Comparison of ENCODE assay signal across 15 cellular contexts in genomic region chr17:2950846-2951245, GRCh38.
A peak's percentile ranks its signal among the peaks of the same experiment; 100 is the strongest.
DNase-seq lines count a peak whose midpoint lies in the region; ATAC-seq, FAIRE-seq and TF ChIP-seq lines count a peak whose summit lies in the region.
"Had no signal": no experiment of that assay in that cellular context is flagged by ENCODE, and none has a peak within 500 bp of the region (broad histone marks: within the 10 kb centered on the region; RNA-seq: fewer than 3 reads in every experiment).

No MANE protein-coding gene starts in this region.

- H3K4me1 Mint-ChIP-seq in immature natural killer cell, result peaks cover 78 to 90% of the 10 kb centered on the region in 2 donors

- H3K36me3 Mint-ChIP-seq in immature natural killer cell, result no peaks in the 10 kb centered on the region

- FAIRE-seq in pancreas (lab: Jason Lieb, UNC), result no peak
- FAIRE-seq: GM12892 had no signal

- H3K9me3 Mint-ChIP-seq in immature natural killer cell, result no peaks in the 10 kb centered on the region

- WGBS in pancreas, 2 donors, result 89 to 96% methylated on average over 10 of the region's 10 CpGs

- intact Hi-C loops in pancreas (cut with DNase I), result no loop called here

- H3K9me3 ChIP-seq in RWPE2 (ENCODE audit: severe bottlenecking) (no peaks in the 10 kb centered on the region), pancreas (no peaks in the 10 kb centered on the region)

- H3K27ac ChIP-seq in C4-2B (peak overlapping the region; percentile 79), RWPE2 (ENCODE audit: poor library complexity, severe bottlenecking) (peak overlapping the region; percentile 93), pancreas (no peak overlapping the region)

- TF ChIP-seq CTCF in C4-2B (conservative IDR thresholded peaks at IDR 0.05) (no peak), RWPE2 (IDR thresholded peaks at IDR 0.05; ENCODE audit: poor library complexity, severe bottlenecking) (no peak), pancreas (IDR thresholded peaks at IDR 0.05) (no peak)

- H3K27me3 ChIP-seq in RWPE2 (ENCODE audit: insufficient read depth, poor library complexity, severe bottlenecking), result no peaks in the 10 kb centered on the region
- H3K27me3 ChIP-seq in pancreas, result no peaks in the 10 kb centered on the region

- peak overlapping the region in 4 of 6 donors; percentile 20 to 62 (median 46) for H3K27ac Mint-ChIP-seq in immature natural killer cell

- H3K4me1 ChIP-seq in RWPE2 (ENCODE audit: insufficient read depth, poor library complexity, severe bottlenecking) (peaks cover 20% of the 10 kb centered on the region), pancreas (peaks cover 0 to 10% (median 10%) of the 10 kb centered on the region in 3 donors)

- no peak overlapping the region for H3K4me3 ChIP-seq in RWPE2 (ENCODE audit: severe bottlenecking)
- H3K4me3 ChIP-seq in pancreas, result no peak overlapping the region

- peaks cover 2 to 18% (median 3%) of the 10 kb centered on the region in 3 donors for H3K27me3 Mint-ChIP-seq in immature natural killer cell (ENCODE audit: low read depth in 3 of 3)

- no peak for ATAC-seq in RWPE2 (ENCODE audit: low read depth)
- ATAC-seq in pancreas, result no peak
- no peak for ATAC-seq in GM19351 (IDR thresholded peaks at IDR 0.05; ENCODE audit: unreplicated experiment)

- no peak overlapping the region for H3K4me3 Mint-ChIP-seq in immature natural killer cell
- H3K4me3 Mint-ChIP-seq: CD14-positive monocyte had no signal

- DNase-seq in RWPE2 (ENCODE audit: low spot score) (no peak), immature natural killer cell (no peak), pancreas (peak in 4 of 6 donors; percentile 1 to 53 (median 6)), NCI-H510A treated with DMSO at 0.1 percent for 48 hours (lab: John Stamatoyannopoulos, UW) (no peak), A172 (ENCODE audit: low spot score) (no peak)
- DNase-seq: COR-L47, H7, NCI-H1048, NCI-H1436 treated with DMSO at 0.1 percent for 48 hours, NCI-H2029 treated with DMSO at 0.1 percent for 48 hours, SHP77 had no signal

- H3K36me3 ChIP-seq in RWPE2 (ENCODE audit: low read depth) (no peaks in the 10 kb centered on the region), pancreas (no peaks in the 10 kb centered on the region)

Comparison
In these comparisons a context has a peak if more than half of its experiments do, and no peak if none do; other contexts are left out.
1. H3K27ac ChIP-seq: peak in C4-2B (single experiment) and RWPE2 (single experiment); none in pancreas (0 of 4).
2. DNase-seq: peak in pancreas (4 of 6); none in RWPE2 (single experiment), immature natural killer cell (0 of 3), NCI-H510A treated with DMSO at 0.1 percent for 48 hours (single experiment) and A172 (single experiment).